ENCODE assay signal across 7 cellular contexts in genomic region chr6:16286151-16286522, GRCh38. TPM values are rescaled to one million over a fixed set of nuclear protein-coding genes. Genes with fewer than 3 reads are reported as not detected.
DNase-seq lines count a peak whose midpoint lies in the region; ATAC-seq and TF ChIP-seq lines count a peak whose summit lies in the region.

No MANE protein-coding gene starts in this region.

- H3K27ac ChIP-seq in HUES64 (ENCODE audit: low read depth, low read length) (no peak overlapping the region), iPS DF 6.9 (ENCODE audit: low read length) (no peak overlapping the region)

- H3K9me3 ChIP-seq in HUES64 (ENCODE audit: insufficient read depth, low read depth, low read length), result no peaks in the 10 kb centered on the region
- no peaks in the 10 kb centered on the region for H3K9me3 ChIP-seq in adipocyte (ENCODE audit: control insufficient read depth, low read length)
- H3K9me3 ChIP-seq in iPS DF 6.9 (ENCODE audit: control insufficient read depth, insufficient read depth, low read length), result no peaks in the 10 kb centered on the region

- POLR2A ChIA-PET in GM10248 (lab: Yijun Ruan, JAX), result no interaction called here

- CTCF ChIA-PET in GM10248 (lab: Yijun Ruan, JAX), result interaction anchor here (0.6 to 7.1 kb wide), 41 partner anchors 10 to 800 kb away, joined by 3 to 70 read pairs (median 4); partner anchors contain the start of gene ATXN1

- DNase-seq in GM10248 (ENCODE audit: extremely low spot score) (peak; percentile 74), adipocyte (ENCODE audit: low read depth) (peak; percentile 54), iPS DF 6.9 (ENCODE audit: low read depth, low spot score) (peak; percentile 79)
- peak; percentile 15 to 22 for DNase-seq in stimulated activated CD4-positive, alpha-beta T cell treated with anti-CD3 and anti-CD28 coated beads, Interleukin-4, amount 100 ng/mL, for 48 hours (ENCODE audit: low read depth in 2 of 2)

- H3K4me3 ChIP-seq in HUES64 (ENCODE audit: low read length), result peak overlapping the region; percentile 21; the same call in 1 of the 2 replicates
- H3K4me3 ChIP-seq in adipocyte (ENCODE audit: low read length), result no peak overlapping the region
- H3K4me3 ChIP-seq in iPS DF 6.9 (ENCODE audit: low read length), result no peak overlapping the region

- ATAC-seq in HG02623 (IDR thresholded peaks at IDR 0.05; ENCODE audit: unreplicated experiment), result no peak
- no peak for ATAC-seq in HG03521 (IDR thresholded peaks at IDR 0.05; ENCODE audit: unreplicated experiment)

- no peaks in the 10 kb centered on the region for H3K36me3 ChIP-seq in HUES64 (ENCODE audit: insufficient read depth, low read length)
- H3K36me3 ChIP-seq in adipocyte (ENCODE audit: control insufficient read depth, insufficient read depth, low read length, severe bottlenecking), result no peaks in the 10 kb centered on the region
- no peaks in the 10 kb centered on the region for H3K36me3 ChIP-seq in iPS DF 6.9 (ENCODE audit: control insufficient read depth, insufficient read depth, low read length)

- H3K27me3 ChIP-seq in HUES64 (ENCODE audit: insufficient read depth, low read length) (no peaks in the 10 kb centered on the region), adipocyte (replicated peaks; ENCODE audit: control insufficient read depth, insufficient read depth, low read length) (peaks cover 4% of the 10 kb centered on the region), iPS DF 6.9 (ENCODE audit: control insufficient read depth, insufficient read depth, low read length) (no peaks in the 10 kb centered on the region; the same call in 1 of the 2 replicates)

- H3K9ac ChIP-seq in HUES64 (ENCODE audit: low read depth, low read length), result no peak overlapping the region
- H3K9ac ChIP-seq in adipocyte (ENCODE audit: low read length), result no peak overlapping the region

- 47% methylated on average over 13 of the region's 15 CpGs for WGBS in HUES64
- WGBS in iPS DF 6.9 (ENCODE audit: insufficient coverage, insufficient read length), result no CpG with 5 or more reads among the region's 15 CpGs

- peaks cover 2% of the 10 kb centered on the region; the same call in 1 of the 2 replicates for H3K4me1 ChIP-seq in HUES64 (ENCODE audit: insufficient read depth, low read length)
- H3K4me1 ChIP-seq in adipocyte (ENCODE audit: control insufficient read depth, insufficient read depth, low read length), result no peaks in the 10 kb centered on the region
- no peaks in the 10 kb centered on the region for H3K4me1 ChIP-seq in iPS DF 6.9 (ENCODE audit: control insufficient read depth, insufficient read depth, low read length)

- TF ChIP-seq CTCF in GM10248 (IDR thresholded peaks at IDR 0.05; ENCODE audit: control extremely low read depth, extremely low read depth, low read depth, missing control alignments), result peak; percentile 95

RNA-seq across cellular contexts. Expression of gene GMPR, which starts 47.8 kb away (rescaled TPM):
- polyA plus RNA-seq in HUES64 (2013, experiment 1 of 2), result 4.4 TPM
- polyA plus RNA-seq in HUES64 (2013, experiment 2 of 2), result 7.5 TPM

Comparison
In these comparisons a context has a peak if more than half of its experiments do, and no peak if none do; other contexts are left out.
1. DNase-seq: peak in every context shown above with its lines; median percentile 79 in iPS DF 6.9; 74 in GM10248; 54 in adipocyte; 18 in stimulated activated CD4-positive, alpha-beta T cell treated with anti-CD3 and anti-CD28 coated beads, Interleukin-4, amount 100 ng/mL, for 48 hours.